ENCODE assay signal across 1 cellular context in genomic region chr1:147581459-147581858, GRCh38.
TF ChIP-seq lines count a peak whose summit lies in the region.

No MANE protein-coding gene starts in this region.

TF ChIP-seq in SK-N-SH treated with all-trans-retinoic acid at 6 μM for 48 hours, 23 proteins besides CTCF, POLR2A, EP300 and RAD21 (continued from another document):
- TF ChIP-seq TSHZ2 (CRISPR knock-in tag; IDR thresholded peaks at IDR 0.05) (no peak), GLIS3 (CRISPR knock-in tag; IDR thresholded peaks at IDR 0.05) (no peak), CSRNP3 (CRISPR knock-in tag; IDR thresholded peaks at IDR 0.05) (no peak), ZFP3 (CRISPR knock-in tag; IDR thresholded peaks at IDR 0.05) (no peak), TCF4 (CRISPR knock-in tag; IDR thresholded peaks at IDR 0.05; ENCODE audit: borderline replicate concordance) (no peak), RARB (CRISPR knock-in tag; IDR thresholded peaks at IDR 0.05) (no peak)
